In the genomic region with DNA sequence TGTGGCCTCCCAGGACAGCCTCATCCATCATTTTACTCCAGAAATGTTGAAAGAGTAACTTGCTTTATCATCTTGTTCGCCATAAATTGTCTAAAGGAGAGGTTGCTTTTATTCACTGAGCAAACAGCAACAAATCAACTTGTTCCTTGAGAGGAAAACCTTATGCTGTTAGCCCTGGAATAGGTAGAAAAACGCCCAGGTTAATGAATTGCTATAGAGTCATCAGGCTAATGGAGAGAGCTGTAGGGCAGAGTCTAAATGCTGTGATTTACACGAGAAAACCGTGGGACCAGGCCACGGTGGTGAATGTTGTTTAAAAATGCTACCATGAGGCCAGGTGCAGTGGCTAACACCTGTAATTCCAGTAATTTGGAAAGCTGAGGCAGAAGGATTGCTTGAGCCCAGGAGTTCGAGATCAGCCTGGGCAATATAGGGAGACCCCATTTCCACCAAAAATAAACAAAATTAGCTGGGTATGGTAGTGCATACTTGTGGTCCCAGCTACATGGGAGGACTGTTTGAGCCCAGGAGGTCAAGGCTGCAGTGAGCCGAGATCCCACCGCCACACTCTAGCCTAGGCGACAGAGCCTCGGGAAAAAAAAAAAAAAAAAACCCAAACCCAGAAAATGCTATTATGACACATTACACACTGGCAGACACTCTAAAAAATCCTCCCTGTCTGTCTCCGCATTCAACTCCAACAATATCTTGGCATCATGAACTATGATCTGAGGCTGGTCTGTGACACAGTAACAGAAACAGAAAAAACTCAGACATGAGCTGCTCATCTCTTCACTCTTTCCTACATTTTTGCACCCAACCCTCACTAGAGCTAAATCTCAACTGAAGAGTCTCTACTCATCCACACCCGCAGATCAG, we compare ENCODE assay signal across 1 cellular context.
TF ChIP-seq lines count a peak whose summit lies in the region.

No MANE protein-coding gene starts in this region.

TF ChIP-seq in neural cell, 6 proteins besides CTCF, POLR2A, EP300 and RAD21:
- TF ChIP-seq SMC3 (conservative IDR thresholded peaks at IDR 0.05; ENCODE audit: poor library complexity) (no peak), EZH2 (IDR thresholded peaks at IDR 0.05; ENCODE audit: borderline replicate concordance, insufficient read depth, low read length, poor library complexity, severe bottlenecking) (no peak)
